8 cellular contexts compared by ENCODE assay signal in genomic region chr3:42590989-42591756, GRCh38. TPM values are rescaled to one million over a fixed set of nuclear protein-coding genes. Genes with fewer than 3 reads are reported as not detected.
DNase-seq lines count a peak whose midpoint lies in the region; ATAC-seq and TF ChIP-seq lines count a peak whose summit lies in the region.

No MANE protein-coding gene starts in this region.

- H3K4me1 ChIP-seq in skeletal muscle tissue (ENCODE audit: control insufficient read depth in 3 of 3, insufficient read depth in 3 of 3, low read length in 3 of 3) = peaks cover 11 to 15% (median 14%) of the 10 kb centered on the region in 3 donors

- H3K27ac Mint-ChIP-seq in T-helper 1 cell treated with Interleukin-12 subunit alpha and Interleukin-12 subunit beta and Interleukin-4 antibody, amounts not matched to agents 30 μg/mL and 1 μg/mL, for 36 hours = peak overlapping the region; percentile 100
- peak overlapping the region; percentile 90 for H3K27ac Mint-ChIP-seq in glutamatergic neuron (ENCODE audit: unreplicated experiment)

- ATAC-seq in omental fat pad (ENCODE audit: low FRiP score) = no peak

- no peaks in the 10 kb centered on the region for H3K27me3 Mint-ChIP-seq in T-helper 1 cell treated with Interleukin-12 subunit alpha and Interleukin-12 subunit beta and Interleukin-4 antibody, amounts not matched to agents 30 μg/mL and 1 μg/mL, for 36 hours (ENCODE audit: low read depth)
- H3K27me3 Mint-ChIP-seq in glutamatergic neuron (ENCODE audit: unreplicated experiment) = peaks cover 2% of the 10 kb centered on the region

- H3K9me3 ChIP-seq in skeletal muscle tissue (ENCODE audit: control insufficient read depth in 3 of 3, low read length in 3 of 3) = no peaks in the 10 kb centered on the region

- peak overlapping the region; percentile 68 to 75 (median 70) for H3K9ac ChIP-seq in skeletal muscle tissue (ENCODE audit: low read depth in 1 of 3, low read length in 3 of 3)

- no peaks in the 10 kb centered on the region for H3K27me3 ChIP-seq in skeletal muscle tissue (ENCODE audit: control insufficient read depth in 3 of 3, insufficient read depth in 3 of 3, low read length in 3 of 3)

- H3K36me3 Mint-ChIP-seq in T-helper 1 cell treated with Interleukin-12 subunit alpha and Interleukin-12 subunit beta and Interleukin-4 antibody, amounts not matched to agents 30 μg/mL and 1 μg/mL, for 36 hours (ENCODE audit: low read depth) = peaks cover 26% of the 10 kb centered on the region
- H3K36me3 Mint-ChIP-seq in glutamatergic neuron (ENCODE audit: unreplicated experiment) = no peaks in the 10 kb centered on the region

- TF ChIP-seq CTCF in WI38 (IDR thresholded peaks at IDR 0.05; ENCODE audit: low read depth, low read length) = no peak
- no peak for TF ChIP-seq CTCF in glutamatergic neuron (IDR thresholded peaks at IDR 0.05; ENCODE audit: partially characterized antibody, unreplicated experiment)
- TF ChIP-seq CTCF in omental fat pad (IDR thresholded peaks at IDR 0.05) = no peak

- peaks cover 0 to 9% (median 7%) of the 10 kb centered on the region in 3 donors for H3K36me3 ChIP-seq in skeletal muscle tissue (ENCODE audit: control insufficient read depth in 3 of 3, insufficient read depth in 3 of 3, low read length in 3 of 3)

- no peaks in the 10 kb centered on the region for H3K9me3 Mint-ChIP-seq in T-helper 1 cell treated with Interleukin-12 subunit alpha and Interleukin-12 subunit beta and Interleukin-4 antibody, amounts not matched to agents 30 μg/mL and 1 μg/mL, for 36 hours
- peaks cover 7% of the 10 kb centered on the region for H3K9me3 Mint-ChIP-seq in glutamatergic neuron (ENCODE audit: unreplicated experiment)

- DNase-seq in T-helper 1 cell (no peak), glutamatergic neuron (peak; percentile 31), HK-2 (ENCODE audit: unreplicated experiment) (no peak), omental fat pad (ENCODE audit: low spot score) (no peak), AG08396 (ENCODE audit: low spot score) (no peak)

- H3K27ac ChIP-seq in skeletal muscle tissue (ENCODE audit: low read depth, low read length) = peak overlapping the region; percentile 60

- peak overlapping the region; percentile 99 for H3K4me3 Mint-ChIP-seq in T-helper 1 cell treated with Interleukin-12 subunit alpha and Interleukin-12 subunit beta and Interleukin-4 antibody, amounts not matched to agents 30 μg/mL and 1 μg/mL, for 36 hours
- peak overlapping the region; percentile 94 for H3K4me3 Mint-ChIP-seq in glutamatergic neuron (ENCODE audit: unreplicated experiment)

- H3K4me3 ChIP-seq in WI38 (ENCODE audit: low read depth, low read length) (peak overlapping the region; percentile 77), skeletal muscle tissue (ENCODE audit: low read length in 3 of 3) (peak overlapping the region; percentile 82 to 86 (median 83))

- peaks cover 31% of the 10 kb centered on the region for H3K4me1 Mint-ChIP-seq in T-helper 1 cell treated with Interleukin-12 subunit alpha and Interleukin-12 subunit beta and Interleukin-4 antibody, amounts not matched to agents 30 μg/mL and 1 μg/mL, for 36 hours (ENCODE audit: low read depth)
- peaks cover 8% of the 10 kb centered on the region for H3K4me1 Mint-ChIP-seq in glutamatergic neuron (ENCODE audit: low read depth, unreplicated experiment)

RNA-seq across cellular contexts. Expression of gene SS18L2, which starts 0.5 kb away (rescaled TPM):
- total RNA-seq in glutamatergic neuron (ENCODE audit: unreplicated experiment) (38.9 TPM), skeletal muscle tissue (15.7 TPM), omental fat pad (10 to 100 TPM; 16.4 to 24.5 (median 19.5) TPM)

RNA-seq across cellular contexts. Expression of gene NKTR, which starts 9.3 kb away (rescaled TPM):
- total RNA-seq in glutamatergic neuron (ENCODE audit: unreplicated experiment) = 196 TPM
- 119 TPM for total RNA-seq in skeletal muscle tissue
- total RNA-seq in omental fat pad = 100 to 1,000 TPM in 1 of 4 donors, 10 to 100 TPM in 3; 52.2 to 274 (median 91.1) TPM

RNA-seq across cellular contexts. Expression of gene SEC22C, which starts 9.4 kb away (rescaled TPM):
- total RNA-seq in glutamatergic neuron (ENCODE audit: unreplicated experiment) (36.9 TPM), skeletal muscle tissue (21.4 TPM), omental fat pad (10 to 100 TPM; 46.0 to 81.2 (median 56.1) TPM)
